ENCODE assay signal across 1 cellular context in genomic region chr9:33404782-33405362, GRCh38.
TF ChIP-seq lines count a peak whose summit lies in the region.

No MANE protein-coding gene starts in this region.

TF ChIP-seq in IMR-90, 13 proteins besides CTCF, POLR2A, EP300 and RAD21 (continued from another document):
- no peak for TF ChIP-seq USF2 (IDR thresholded peaks at IDR 0.05; ENCODE audit: low read depth, low read length)
- no peak for TF ChIP-seq ELK1 (IDR thresholded peaks at IDR 0.05; ENCODE audit: borderline replicate concordance, low read depth, low read length)
- no peak for TF ChIP-seq MXI1 (IDR thresholded peaks at IDR 0.05; ENCODE audit: borderline replicate concordance, low read depth, low read length)
- no peak for TF ChIP-seq MAFK (IDR thresholded peaks at IDR 0.05; ENCODE audit: low read depth, low read length)
- TF ChIP-seq RCOR1 (IDR thresholded peaks at IDR 0.05; ENCODE audit: insufficient replicate concordance, low read length), result no peak
- TF ChIP-seq FOS (IDR thresholded peaks at IDR 0.05; ENCODE audit: low read depth, low read length), result no peak
- TF ChIP-seq NFE2L2 (IDR thresholded peaks at IDR 0.05; ENCODE audit: low read depth, low read length), result no peak
TF ChIP-seq in IMR-90: peak in this region for 0.
